Comparison of ENCODE assay signal across 10 cellular contexts in the genomic region with DNA sequence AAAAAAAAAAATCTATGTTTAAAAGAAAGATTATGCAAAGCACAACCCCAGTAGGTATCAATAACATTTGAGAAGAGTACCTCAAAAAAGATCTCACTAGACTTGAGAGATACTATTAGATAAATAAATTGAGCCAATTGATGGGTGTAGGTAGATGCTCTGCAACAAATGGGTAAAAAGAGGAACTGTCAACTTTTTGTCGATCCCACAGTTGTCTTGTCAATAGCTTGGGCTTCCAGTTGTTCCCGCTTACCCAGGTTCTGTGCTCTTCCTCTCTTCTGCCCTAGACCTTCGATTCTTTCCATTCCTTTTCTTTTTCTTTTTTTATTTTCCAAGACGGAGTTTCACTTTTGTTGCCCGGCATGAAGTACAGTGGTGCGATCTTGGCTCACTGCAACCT.
"Had no signal": no experiment of that assay in that cellular context is flagged by ENCODE, and none has a peak within 500 bp of the region (broad histone marks: within the 10 kb centered on the region; RNA-seq: fewer than 3 reads in every experiment).

No MANE protein-coding gene starts in this region.

- FAIRE-seq: HepG2 had no signal

- H3K9ac ChIP-seq: GM23248 had no signal

- H3K27ac ChIP-seq: GM23248, HL-60 had no signal

- H3K9me3 ChIP-seq: HAP-1 had no signal

- H3K4me3 Mint-ChIP-seq: HFFc6, IgD-negative memory B cell had no signal

- H3K4me3 ChIP-seq: GM23248, HAP-1 had no signal

- H3K27ac Mint-ChIP-seq: HFFc6, IgD-negative memory B cell had no signal

- H3K36me3 ChIP-seq: HAP-1 had no signal

- H2AFZ ChIP-seq: GM23248 had no signal

- DNase-seq: GM23248, GOT3, H7, HFFc6, KG1 had no signal

- ATAC-seq: HCT116, HepG2 had no signal

- H3K36me3 Mint-ChIP-seq: IgD-negative memory B cell had no signal

- H3K27me3 Mint-ChIP-seq: IgD-negative memory B cell had no signal

- H3K9me3 Mint-ChIP-seq: HFFc6, IgD-negative memory B cell had no signal
